In the genomic region with DNA sequence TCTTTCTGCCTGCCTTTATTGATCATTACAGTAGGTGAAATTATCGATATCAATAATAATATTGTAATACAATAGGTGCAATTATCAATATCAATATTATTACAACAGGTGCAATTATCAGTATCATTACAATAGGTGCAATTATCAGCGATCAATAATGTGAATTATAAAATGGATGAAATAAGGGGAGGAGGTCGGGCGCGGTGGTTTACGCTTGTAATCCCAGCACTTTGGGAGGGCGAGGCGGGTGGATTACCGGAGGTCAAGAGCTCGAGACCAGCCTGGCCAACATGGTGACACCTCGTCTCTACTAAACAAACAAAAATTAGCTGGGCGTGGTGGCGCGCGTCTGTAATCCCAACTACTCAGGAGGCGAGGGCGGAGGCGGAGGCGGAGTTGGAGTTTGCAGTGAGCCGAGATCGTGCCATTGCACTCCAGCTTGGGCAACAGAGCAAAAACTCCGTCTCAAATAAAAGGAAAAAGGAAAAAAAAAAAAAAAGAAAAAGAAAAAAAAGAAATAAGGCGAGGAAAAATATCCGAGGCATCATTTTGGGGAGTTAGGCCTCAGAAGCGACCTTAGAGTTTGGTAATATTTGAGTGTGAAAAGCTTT, we compare ENCODE assay signal across 8 cellular contexts. TPM values are rescaled to one million over a fixed set of nuclear protein-coding genes. Genes with fewer than 3 reads are reported as not detected.
A peak's percentile ranks its signal among the peaks of the same experiment; 100 is the strongest.
DNase-seq lines count a peak whose midpoint lies in the region; TF ChIP-seq lines count a peak whose summit lies in the region.

No MANE protein-coding gene starts in this region.

- H3K27me3 ChIP-seq in muscle layer of duodenum (ENCODE audit: low read depth, low read length), result no peaks in the 10 kb centered on the region

- TF ChIP-seq CTCF in epithelial cell of proximal tubule (conservative IDR thresholded peaks at IDR 0.05; ENCODE audit: low read depth, low read length), result no peak
- TF ChIP-seq CTCF in GM13977 (IDR thresholded peaks at IDR 0.05; ENCODE audit: extremely low read depth, insufficient read depth, missing control alignments), result no peak

- H3K4me1 ChIP-seq in muscle layer of duodenum (ENCODE audit: control insufficient read depth in 1 of 2, insufficient read depth in 2 of 2, low read length in 2 of 2), result peaks cover 12 to 28% of the 10 kb centered on the region in 2 donors

- H3K4me3 ChIP-seq in epithelial cell of proximal tubule (ENCODE audit: low read depth, low read length) (peak overlapping the region; percentile 92), muscle layer of duodenum (ENCODE audit: low read depth in 1 of 2, low read length in 2 of 2) (peak overlapping the region; percentile 79 to 88)

- DNase-seq in NK-92 treated with Interleukin-12 subunit alpha and Interleukin-12 subunit beta, amount 100 ng/mL, for 24 hours (lab: John Stamatoyannopoulos, UW), result peak; percentile 67
- DNase-seq in NK-92 (lab: John Stamatoyannopoulos, UW; ENCODE audit: unreplicated experiment) (no peak), NOMO-1 (lab: John Stamatoyannopoulos, UW; ENCODE audit: unreplicated experiment in 2 of 2) (peak; percentile 78 to 88), epithelial cell of proximal tubule (ENCODE audit: low read depth) (no peak), GM13977 (ENCODE audit: low spot score) (no peak)
- peak; percentile 57 for DNase-seq in activated CD8-positive, alpha-beta memory T cell treated with anti-CD3 and anti-CD28 coated beads, Interleukin-2, amount 50 U/mL, for 4 hours
- DNase-seq in stimulated activated CD8-positive, alpha-beta memory T cell treated with anti-CD3 and anti-CD28 coated beads, Interleukin-7, amount 100 ng/mL, for 48 hours (ENCODE audit: extremely low read depth in 1 of 2, low read depth in 1 of 2), result peak; percentile 20 to 57

- H3K36me3 ChIP-seq in muscle layer of duodenum (ENCODE audit: control insufficient read depth in 1 of 2, insufficient read depth in 2 of 2, low read length in 2 of 2), result peaks cover 5 to 7% of the 10 kb centered on the region in 2 donors

- no peaks in the 10 kb centered on the region for H3K9me3 ChIP-seq in muscle layer of duodenum (ENCODE audit: control insufficient read depth in 1 of 2, low read length in 2 of 2)

- H3K27ac ChIP-seq in muscle layer of duodenum (ENCODE audit: low read length), result peak overlapping the region; percentile 99

- in situ Hi-C loops in GM13977 (cut with MboI; ENCODE audit: low pct_unique_long_range_greater_than_20kb, low sequenced_read_pairs, unreplicated experiment), result no loop called here

RNA-seq across cellular contexts. Expression of a gene that starts 0.6 kb away (rescaled TPM):
- 87.2 and 107 TPM in 2 replicates for total RNA-seq in epithelial cell of proximal tubule

RNA-seq across cellular contexts. Expression of a gene that starts 32.4 kb away (rescaled TPM):
- 67.9 and 80.9 TPM in 2 replicates for total RNA-seq in epithelial cell of proximal tubule

Comparison
In these comparisons a context has a peak if more than half of its experiments do, and no peak if none do; other contexts are left out.
1. DNase-seq: peak in NK-92 treated with Interleukin-12 subunit alpha and Interleukin-12 subunit beta, amount 100 ng/mL, for 24 hours (single experiment), NOMO-1 (2 of 2), activated CD8-positive, alpha-beta memory T cell treated with anti-CD3 and anti-CD28 coated beads, Interleukin-2, amount 50 U/mL, for 4 hours (single experiment) and stimulated activated CD8-positive, alpha-beta memory T cell treated with anti-CD3 and anti-CD28 coated beads, Interleukin-7, amount 100 ng/mL, for 48 hours (2 of 2); none in NK-92 (single experiment), epithelial cell of proximal tubule (single experiment) and GM13977 (single experiment).